Comparison of ENCODE assay signal across 17 cellular contexts in the genomic region with DNA sequence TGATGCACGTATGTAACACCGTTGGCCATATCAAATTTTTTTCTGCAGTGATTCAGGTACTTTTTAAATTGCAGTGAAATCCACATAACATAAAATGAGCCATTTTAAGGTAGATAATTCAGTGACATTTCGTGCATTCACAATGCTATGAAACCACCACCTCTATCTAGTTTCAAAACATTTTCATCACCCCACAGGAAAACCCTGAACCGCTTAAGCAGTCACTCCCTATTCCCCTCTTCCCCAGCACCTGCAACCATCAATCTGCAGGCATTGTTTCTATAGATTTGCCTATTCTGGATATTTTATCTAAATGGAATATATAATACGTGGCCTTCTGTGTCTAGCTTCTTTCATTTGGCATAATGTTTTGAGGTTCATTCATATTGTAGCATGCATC.
"Had no signal": no experiment of that assay in that cellular context is flagged by ENCODE, and none has a peak within 500 bp of the region (broad histone marks: within the 10 kb centered on the region; RNA-seq: fewer than 3 reads in every experiment).

No MANE protein-coding gene starts in this region.

- ATAC-seq: esophagus mucosa; mucosa of descending colon; naive thymus-derived CD8-positive, alpha-beta T cell; sciatic nerve had no signal

- H3K9me3 ChIP-seq: heart right ventricle, mucosa of descending colon, neutrophil, stomach, thoracic aorta, transverse colon had no signal

- DNase-seq: effector memory CD4-positive, alpha-beta T cell; hypothalamus; kidney glomerular epithelial cell; mammary epithelial cell; mucosa of descending colon; naive thymus-derived CD8-positive, alpha-beta T cell; stimulated activated CD4-positive, alpha-beta T cell treated with anti-CD3 and anti-CD28 coated beads, Interleukin-2, amount 100 ng/mL, for 24 hours; stimulated activated naive CD4-positive, alpha-beta T cell; stomach; substantia nigra; transverse colon had no signal

- H3K4me3 ChIP-seq: heart right ventricle, mucosa of descending colon, skin epidermis, stomach, thoracic aorta, transverse colon had no signal

- H3K4me1 ChIP-seq: stomach, transverse colon had no signal

- H3K27me3 ChIP-seq: heart right ventricle, transverse colon had no signal

- H3K27ac ChIP-seq: neutrophil, skin epidermis, stomach, thoracic aorta, transverse colon had no signal

- H3K36me3 ChIP-seq: heart right ventricle, neutrophil, stomach, thoracic aorta, transverse colon had no signal
